ENCODE assay signal across 8 cellular contexts in the genomic region with DNA sequence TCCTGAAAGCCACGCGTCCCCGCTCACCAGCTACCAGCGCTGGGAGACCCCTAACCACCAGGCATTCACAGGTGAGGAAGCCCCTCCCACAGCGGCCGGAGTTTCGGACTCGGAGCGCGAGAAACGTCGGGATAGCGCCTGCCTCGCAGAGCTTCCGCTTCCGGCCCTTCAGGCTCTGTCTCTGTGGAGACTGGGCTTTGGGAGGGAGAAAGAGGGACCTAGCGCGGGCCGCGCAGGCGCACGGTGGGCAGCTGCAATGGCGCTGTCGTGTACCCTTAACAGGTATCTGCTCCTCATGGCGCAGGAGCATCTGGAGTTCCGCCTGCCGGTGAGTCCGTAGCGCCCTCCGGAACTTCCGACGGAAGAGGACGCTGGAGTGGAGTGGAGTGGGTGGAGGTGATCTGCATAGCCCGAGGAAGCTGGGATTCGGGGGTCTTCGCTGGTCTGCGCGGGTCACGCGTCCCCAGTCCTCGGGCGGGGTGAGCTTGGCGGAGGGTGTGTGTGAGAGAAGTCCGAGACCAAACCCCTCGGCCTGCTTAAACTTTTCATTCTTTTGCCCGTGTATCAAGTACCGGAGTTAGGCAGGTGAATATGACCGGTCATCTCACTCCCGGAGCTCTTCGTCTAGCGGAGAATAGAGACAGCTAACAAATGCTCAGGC. TPM values are rescaled to one million over a fixed set of nuclear protein-coding genes. Genes with fewer than 3 reads are reported as not detected.
DNase-seq lines count a peak whose midpoint lies in the region; ATAC-seq and TF ChIP-seq lines count a peak whose summit lies in the region.

A gene (plus strand): TSS at position 246 of the 661 bp plus-strand sequence. CDS start 11 bp downstream, at position 257.

- H3K36me3 ChIP-seq in HUES6 (ENCODE audit: control insufficient read depth, insufficient read depth, low read length) (no peaks in the 10 kb centered on the region), OCI-LY1 (ENCODE audit: insufficient read depth, low read length) (no peaks in the 10 kb centered on the region), esophagus (ENCODE audit: control insufficient read depth in 2 of 2, insufficient read depth in 2 of 2, low read length in 1 of 2) (no peaks in the 10 kb centered on the region), mucosa of stomach (ENCODE audit: control insufficient read depth, insufficient read depth, low read length) (no peaks in the 10 kb centered on the region)

- peak within 1 kb of the TSS; percentile 91 for H3K4me3 ChIP-seq in HUES6 (ENCODE audit: low read depth, low read length)
- H3K4me3 ChIP-seq in OCI-LY1 (ENCODE audit: low read depth, low read length, poor library complexity, severe bottlenecking): peak within 1 kb of the TSS; percentile 89
- H3K4me3 ChIP-seq in esophagus (ENCODE audit: low read depth in 1 of 2, low read length in 2 of 2): peak within 1 kb of the TSS; percentile 83 to 94
- peak within 1 kb of the TSS; percentile 90 for H3K4me3 ChIP-seq in mucosa of stomach (ENCODE audit: low read length)

- H3F3A ChIP-seq in OCI-LY1 (ENCODE audit: insufficient read depth, low read length): no peaks in the 10 kb centered on the region

- H3K9ac ChIP-seq in HUES6 (ENCODE audit: low read length): peak within 1 kb of the TSS; percentile 88
- peak within 1 kb of the TSS; percentile 97 for H3K9ac ChIP-seq in OCI-LY1 (ENCODE audit: low read length)
- H3K9ac ChIP-seq in mucosa of stomach (ENCODE audit: low read length): peak within 1 kb of the TSS; percentile 95

- H3K27ac ChIP-seq in HUES6 (ENCODE audit: low read depth, low read length) (peak within 1 kb of the TSS; percentile 71), OCI-LY1 (ENCODE audit: low read depth, low read length, poor library complexity, severe bottlenecking) (peak within 1 kb of the TSS; percentile 76), esophagus (ENCODE audit: low read depth in 2 of 2, low read length in 1 of 2) (peak within 1 kb of the TSS; percentile 77 to 93)

- peak; percentile 97 for ATAC-seq in GM21447 (IDR thresholded peaks at IDR 0.05; ENCODE audit: unreplicated experiment)

- H3K9me3 ChIP-seq in HUES6 (ENCODE audit: control insufficient read depth, insufficient read depth, low read depth, low read length): no peaks in the 10 kb centered on the region
- H3K9me3 ChIP-seq in OCI-LY1 (ENCODE audit: low read length): no peaks in the 10 kb centered on the region
- no peaks in the 10 kb centered on the region for H3K9me3 ChIP-seq in esophagus (ENCODE audit: control insufficient read depth in 2 of 2, insufficient read depth in 1 of 2, low read depth in 1 of 2, low read length in 1 of 2)
- H3K9me3 ChIP-seq in mucosa of stomach (ENCODE audit: control insufficient read depth, low read length): no peaks in the 10 kb centered on the region

- peaks cover 31% of the 10 kb centered on the region for H3K4me1 ChIP-seq in HUES6 (ENCODE audit: control insufficient read depth, insufficient read depth, low read length)
- H3K4me1 ChIP-seq in OCI-LY1 (ENCODE audit: insufficient read depth, low read length, severe bottlenecking): peaks cover 42% of the 10 kb centered on the region
- no peaks in the 10 kb centered on the region for H3K4me1 ChIP-seq in esophagus (ENCODE audit: control insufficient read depth in 2 of 2, insufficient read depth in 2 of 2, low read length in 1 of 2)
- peaks cover 5% of the 10 kb centered on the region for H3K4me1 ChIP-seq in mucosa of stomach (ENCODE audit: control insufficient read depth, insufficient read depth, low read length)

- H3K4me2 ChIP-seq in OCI-LY1 (ENCODE audit: low read length): peak within 1 kb of the TSS; percentile 95

- H4K20me1 ChIP-seq in OCI-LY1 (ENCODE audit: insufficient read depth, low read length): no peaks in the 10 kb centered on the region

- peak within 1 kb of the TSS; percentile 94 for H2AFZ ChIP-seq in OCI-LY1 (ENCODE audit: low read length)

- H3K27me3 ChIP-seq in HUES6 (ENCODE audit: control insufficient read depth, insufficient read depth, low read length) (no peaks in the 10 kb centered on the region), OCI-LY1 (ENCODE audit: insufficient read depth, low read length) (no peaks in the 10 kb centered on the region), esophagus (ENCODE audit: control insufficient read depth in 1 of 2, insufficient read depth in 2 of 2, low read length in 2 of 2) (no peaks in the 10 kb centered on the region), mucosa of stomach (ENCODE audit: control insufficient read depth, insufficient read depth, low read length) (no peaks in the 10 kb centered on the region)

- DNase-seq in DMS 273 (lab: John Stamatoyannopoulos, UW; ENCODE audit: unreplicated experiment): peak; percentile 98
- peak; percentile 78 for DNase-seq in activated T-cell treated with anti-CD3 and anti-CD28 coated beads for 24 hours (ENCODE audit: low read depth)
- peak; percentile 88 for DNase-seq in stimulated activated CD8-positive, alpha-beta memory T cell treated with anti-CD3 and anti-CD28 coated beads, Interleukin-4, amount 100 ng/mL, for 48 hours

- H3K79me2 ChIP-seq in OCI-LY1 (ENCODE audit: insufficient read depth, low read length): peaks cover 51% of the 10 kb centered on the region

- no peaks in the 10 kb centered on the region for H3K9me2 ChIP-seq in OCI-LY1 (ENCODE audit: low read depth, low read length)

- 0 to 1% methylated on average over 51 of the region's 51 CpGs for WGBS in esophagus, 2 donors

- TF ChIP-seq CTCF in OCI-LY1 (IDR thresholded peaks at IDR 0.05; ENCODE audit: low read length): peak; percentile 11; the same call in 1 of the 2 replicates

RNA-seq across cellular contexts. Expression of the gene that starts here (rescaled TPM):
- 10 to 100 TPM in 1 of 2 donors, 1 to 10 TPM in 1; 6.7 to 10.3 TPM for polyA plus RNA-seq in esophagus

Comparison
In these comparisons a context has a peak if more than half of its experiments do, and no peak if none do; other contexts are left out.
1. Peak in every context shown above with its lines: DNase-seq, ATAC-seq, H3K4me3 ChIP-seq and H3K27ac ChIP-seq.